In genomic region chr9:138058181-138058580, GRCh38 we compare ENCODE assay signal across 25 cellular contexts.
"Had no signal": no experiment of that assay in that cellular context is flagged by ENCODE, and none has a peak within 500 bp of the region (broad histone marks: within the 10 kb centered on the region; RNA-seq: fewer than 3 reads in every experiment).

No MANE protein-coding gene starts in this region.

- H3K27me3 ChIP-seq: colonic mucosa, ovary, right lobe of liver, transverse colon had no signal

- FAIRE-seq: endometrium, islet of Langerhans had no signal

- H3K36me3 ChIP-seq: colonic mucosa, esophagus squamous epithelium, heart right ventricle, lower lobe of right lung, ovary, right lobe of liver, thoracic aorta, transverse colon had no signal

- H3K4me3 Mint-ChIP-seq: dendritic cell treated with granulocyte-macrophage colony-stimulating factor and Interleukin-4, amounts not matched to agents 40 ng/mL and 50 ng/mL, for 4 days; natural killer cell; stimulated activated memory B cell treated with anti-CD40 and anti-IgM and Interleukin-4, amounts not matched to agents 10 μg/mL and 1 μg/mL and 100 μg/mL, for 72 hours had no signal

- H3K9me3 Mint-ChIP-seq: dendritic cell treated with granulocyte-macrophage colony-stimulating factor and Interleukin-4, amounts not matched to agents 40 ng/mL and 50 ng/mL, for 4 days; natural killer cell; stimulated activated memory B cell treated with anti-CD40 and anti-IgM and Interleukin-4, amounts not matched to agents 10 μg/mL and 1 μg/mL and 100 μg/mL, for 72 hours had no signal

- H3K36me3 Mint-ChIP-seq: natural killer cell; stimulated activated memory B cell treated with anti-CD40 and anti-IgM and Interleukin-4, amounts not matched to agents 10 μg/mL and 1 μg/mL and 100 μg/mL, for 72 hours had no signal

- H3K4me1 ChIP-seq: colonic mucosa, esophagus squamous epithelium, heart right ventricle, lower lobe of right lung, right lobe of liver, transverse colon had no signal

- H3K27me3 Mint-ChIP-seq: dendritic cell treated with granulocyte-macrophage colony-stimulating factor and Interleukin-4, amounts not matched to agents 40 ng/mL and 50 ng/mL, for 4 days; stimulated activated memory B cell treated with anti-CD40 and anti-IgM and Interleukin-4, amounts not matched to agents 10 μg/mL and 1 μg/mL and 100 μg/mL, for 72 hours had no signal

- H3K9me3 ChIP-seq: colonic mucosa, esophagus squamous epithelium, heart right ventricle, lower lobe of right lung, ovary, right lobe of liver, thoracic aorta, transverse colon had no signal

- H3K27ac ChIP-seq: colonic mucosa, esophagus squamous epithelium, heart right ventricle, lower lobe of right lung, ovary, right lobe of liver, thoracic aorta, transverse colon had no signal

- H3K4me3 ChIP-seq: colonic mucosa, esophagus squamous epithelium, heart right ventricle, lower lobe of right lung, ovary, right lobe of liver, smooth muscle cell, thoracic aorta, transverse colon had no signal

- H3K4me1 Mint-ChIP-seq: natural killer cell; stimulated activated memory B cell treated with anti-CD40 and anti-IgM and Interleukin-4, amounts not matched to agents 10 μg/mL and 1 μg/mL and 100 μg/mL, for 72 hours had no signal

- ATAC-seq: heart right ventricle; left colon; left ventricle myocardium superior; lower lobe of right lung; natural killer cell; right lobe of liver; stimulated activated memory B cell treated with anti-CD40 and anti-IgM and Interleukin-4, amounts not matched to agents 10 μg/mL and 1 μg/mL and 100 μg/mL, for 72 hours; stimulated activated naive CD8-positive, alpha-beta T cell treated with anti-CD3 and anti-CD28 coated beads, Interleukin-15, Interleukin-2, amounts not matched to agents 100 U/mL and 50 U/mL, for 24 hours had no signal

- DNase-seq: colonic mucosa; effector memory CD4-positive, alpha-beta T cell; erythroblast; esophagus squamous epithelium; foreskin melanocyte; heart right ventricle; hippocampal formation; kidney glomerular epithelial cell; left ventricle myocardium superior; lower lobe of right lung; natural killer cell; occipital lobe; stimulated activated CD4-positive, alpha-beta T cell treated with anti-CD3 and anti-CD28 coated beads, Interleukin-2, amount 100 ng/mL, for 24 hours; stimulated activated CD4-positive, alpha-beta T cell treated with anti-CD3 and anti-CD28 coated beads, Interleukin-4, amount 100 ng/mL, for 24 hours; stimulated activated naive CD8-positive, alpha-beta T cell treated with anti-CD3 and anti-CD28 coated beads, Interleukin-15, Interleukin-2, amounts not matched to agents 100 U/mL and 50 U/mL, for 24 hours; transverse colon had no signal

- H3K27ac Mint-ChIP-seq: dendritic cell treated with granulocyte-macrophage colony-stimulating factor and Interleukin-4, amounts not matched to agents 40 ng/mL and 50 ng/mL, for 4 days; natural killer cell; stimulated activated memory B cell treated with anti-CD40 and anti-IgM and Interleukin-4, amounts not matched to agents 10 μg/mL and 1 μg/mL and 100 μg/mL, for 72 hours had no signal
